ENCODE assay signal across 8 cellular contexts in genomic region chr11:64165482-64165841, GRCh38. TPM values are rescaled to one million over a fixed set of nuclear protein-coding genes. Genes with fewer than 3 reads are reported as not detected.
DNase-seq lines count a peak whose midpoint lies in the region; ATAC-seq and TF ChIP-seq lines count a peak whose summit lies in the region.

No MANE protein-coding gene starts in this region.

- TF ChIP-seq RAD21 in HCT116 (IDR thresholded peaks at IDR 0.05; ENCODE audit: low read depth): no peak

- H3K4me1 Mint-ChIP-seq in CD4-positive, alpha-beta T cell (ENCODE audit: low read depth): peaks cover 4% of the 10 kb centered on the region
- H3K4me1 Mint-ChIP-seq in activated CD4-positive, alpha-beta memory T cell treated with anti-CD3 and anti-CD28 coated beads for 36 hours (ENCODE audit: low read depth): peaks cover 15% of the 10 kb centered on the region

- H3K27ac ChIP-seq in CD4-positive, alpha-beta T cell (ENCODE audit: low read depth, low read length): no peak overlapping the region
- H3K27ac ChIP-seq in HCT116 (ENCODE audit: low read depth, low read length): peak overlapping the region; percentile 85
- peak overlapping the region in 3 of 4 donors; percentile 65 to 81 (median 78) for H3K27ac ChIP-seq in gastroesophageal sphincter
- H3K27ac ChIP-seq in rectal smooth muscle tissue (ENCODE audit: low read depth, low read length): peak overlapping the region; percentile 45

- in situ Hi-C loops in G401 (cut with HindIII; ENCODE audit: low sequenced_read_pairs): loop anchor here (10.0 kb wide), 1 partner anchor 161 kb away; no protein-coding TSS in a partner anchor

- H3K9ac ChIP-seq in HCT116 (ENCODE audit: low read length) (peak overlapping the region; percentile 93), rectal smooth muscle tissue (ENCODE audit: low read length) (peak overlapping the region; percentile 30)

- no peaks in the 10 kb centered on the region for H3K27me3 Mint-ChIP-seq in CD4-positive, alpha-beta T cell
- no peaks in the 10 kb centered on the region for H3K27me3 Mint-ChIP-seq in activated CD4-positive, alpha-beta memory T cell treated with anti-CD3 and anti-CD28 coated beads for 36 hours

- no peaks in the 10 kb centered on the region for H3K27me3 ChIP-seq in CD4-positive, alpha-beta T cell (ENCODE audit: control insufficient read depth, insufficient read depth, low read length)
- no peaks in the 10 kb centered on the region for H3K27me3 ChIP-seq in HCT116 (ENCODE audit: insufficient read depth, low read length)
- no peaks in the 10 kb centered on the region for H3K27me3 ChIP-seq in gastroesophageal sphincter
- H3K27me3 ChIP-seq in rectal smooth muscle tissue (ENCODE audit: control insufficient read depth, insufficient read depth, low read length): no peaks in the 10 kb centered on the region

- intact Hi-C loops in CD4-positive, alpha-beta T cell (cut with DNase I, micrococcal nuclease): loop anchor here in 1 of 2 experiments (10.0 kb wide), 1 partner anchor 491 kb away; the partner anchor contains the start of gene ATL3
- intact Hi-C loops in HCT116 (cut with micrococcal nuclease): no loop called here
- intact Hi-C loops in activated CD4-positive, alpha-beta memory T cell treated with anti-CD3 and anti-CD28 coated beads for 36 hours (cut with micrococcal nuclease): no loop called here

- H2AFZ ChIP-seq in HCT116 (ENCODE audit: low read depth, low read length, poor library complexity, severe bottlenecking): no peak overlapping the region

- ATAC-seq in CD4-positive, alpha-beta T cell (ENCODE audit: poor library complexity): peak; percentile 20
- peak; percentile 24 for ATAC-seq in HCT116
- ATAC-seq in gastroesophageal sphincter: peak; percentile 6

- no peaks in the 10 kb centered on the region for H3K9me3 Mint-ChIP-seq in CD4-positive, alpha-beta T cell
- H3K9me3 Mint-ChIP-seq in activated CD4-positive, alpha-beta memory T cell treated with anti-CD3 and anti-CD28 coated beads for 36 hours: no peaks in the 10 kb centered on the region

- TF ChIP-seq CTCF in CD4-positive, alpha-beta T cell (IDR thresholded peaks at IDR 0.05): no peak
- TF ChIP-seq CTCF in HCT116 (IDR thresholded peaks at IDR 0.05 in 2 of 3, conservative IDR thresholded peaks at IDR 0.05 in 1 of 3; ENCODE audit: borderline replicate concordance in 1 of 3, insufficient read depth in 1 of 3, low read depth in 2 of 3, low read length in 2 of 3): no peak
- TF ChIP-seq CTCF in gastroesophageal sphincter (IDR thresholded peaks at IDR 0.05): no peak

- WGBS in gastroesophageal sphincter (ENCODE audit: low coverage in 1 of 2), 2 donors: no CpG with 5 or more reads among the region's 32 CpGs

- H3K4me3 Mint-ChIP-seq in CD4-positive, alpha-beta T cell: no peak overlapping the region
- H3K4me3 Mint-ChIP-seq in activated CD4-positive, alpha-beta memory T cell treated with anti-CD3 and anti-CD28 coated beads for 36 hours: peak overlapping the region; percentile 75

- no peaks in the 10 kb centered on the region for H3K9me3 ChIP-seq in CD4-positive, alpha-beta T cell (ENCODE audit: control insufficient read depth, low read length)
- H3K9me3 ChIP-seq in HCT116 (ENCODE audit: control insufficient read depth in 1 of 2, insufficient read depth in 1 of 2, low read depth in 1 of 2, low read length in 2 of 2): no peaks in the 10 kb centered on the region
- no peaks in the 10 kb centered on the region for H3K9me3 ChIP-seq in gastroesophageal sphincter

- no peaks in the 10 kb centered on the region for H4K20me1 ChIP-seq in HCT116 (ENCODE audit: insufficient read depth)

- no TSS peak for BruUV-seq in HCT116 (replicated peaks; lab: Mats Ljungman, UMichigan)

- peak overlapping the region; percentile 98 for H3K4me2 ChIP-seq in HCT116 (ENCODE audit: low read length)

- no peak overlapping the region for H3K27ac Mint-ChIP-seq in CD4-positive, alpha-beta T cell
- no peak overlapping the region for H3K27ac Mint-ChIP-seq in activated CD4-positive, alpha-beta memory T cell treated with anti-CD3 and anti-CD28 coated beads for 36 hours

- TF ChIP-seq POLR2A in HCT116 (IDR thresholded peaks at IDR 0.05; ENCODE audit: borderline replicate concordance, extremely low read depth, insufficient read depth, insufficient read length) (no peak), gastroesophageal sphincter (IDR thresholded peaks at IDR 0.05) (no peak)

- POLR2A ChIA-PET in CD4-positive, alpha-beta T cell (lab: Charles Lee): interaction anchor here (1.1 to 3.4 kb wide), 2 partner anchors 20 to 42 kb away, joined by 4 to 22 read pairs; partner anchors contain the start of gene STIP1
- POLR2A ChIA-PET in HCT116 (lab: Charles Lee): interaction anchor here (1.4 kb wide), 1 partner anchor 16 kb away, joined by 3 read pairs; no protein-coding TSS in a partner anchor
- POLR2A ChIA-PET in activated CD4-positive, alpha-beta memory T cell treated with anti-CD3 and anti-CD28 coated beads for 36 hours (lab: Charles Lee): interaction anchor here (1.0 to 1.1 kb wide), 2 partner anchors 21 to 139 kb away, joined by 3 to 6 read pairs; partner anchors contain the start of gene STIP1

- no peak for TF ChIP-seq EP300 in gastroesophageal sphincter (IDR thresholded peaks at IDR 0.05)

- no peaks in the 10 kb centered on the region for H3K9me2 ChIP-seq in HCT116 (ENCODE audit: insufficient read depth)

- H3K36me3 Mint-ChIP-seq in CD4-positive, alpha-beta T cell (ENCODE audit: low read depth): no peaks in the 10 kb centered on the region
- no peaks in the 10 kb centered on the region for H3K36me3 Mint-ChIP-seq in activated CD4-positive, alpha-beta memory T cell treated with anti-CD3 and anti-CD28 coated beads for 36 hours

- RAD21 ChIA-PET in HCT116 (lab: Charles Lee; ENCODE audit: low non-redundant PET in 1 of 2, low total read pairs in 2 of 2, uncharacterized antibody in 2 of 2, unreplicated experiment in 2 of 2): no interaction called here

- peaks cover 39% of the 10 kb centered on the region for H3K79me2 ChIP-seq in HCT116 (ENCODE audit: insufficient read depth, low read length)

- H3K36me3 ChIP-seq in HCT116 (ENCODE audit: control insufficient read depth in 1 of 2, insufficient read depth in 2 of 2, low read length in 2 of 2) (no peaks in the 10 kb centered on the region), gastroesophageal sphincter (no peaks in the 10 kb centered on the region), rectal smooth muscle tissue (ENCODE audit: control insufficient read depth, insufficient read depth, low read length) (no peaks in the 10 kb centered on the region)

- peaks cover 14 to 45% of the 10 kb centered on the region in 2 experiments; a peak in 3 of 4 replicates for H3K4me1 ChIP-seq in HCT116 (ENCODE audit: control insufficient read depth in 1 of 2, insufficient read depth in 2 of 2, low read length in 2 of 2)
- H3K4me1 ChIP-seq in gastroesophageal sphincter: peaks cover 0 to 27% (median 8%) of the 10 kb centered on the region in 3 donors
- H3K4me1 ChIP-seq in rectal smooth muscle tissue (ENCODE audit: control insufficient read depth, insufficient read depth, low read length): peaks cover 3% of the 10 kb centered on the region

- DNase-seq in CD4-positive, alpha-beta T cell: peak in 1 of 10 experiments; percentile 8
- DNase-seq in HCT116 (ENCODE audit: low read depth, low spot score) (no peak), G401 (ENCODE audit: low spot score) (no peak), epidermal melanocyte (ENCODE audit: insufficient read length, low spot score) (no peak), medulla oblongata (ENCODE audit: extremely low spot score) (no peak)
- DNase-seq in activated CD4-positive, alpha-beta memory T cell treated with anti-CD3 and anti-CD28 coated beads for 36 hours: peak; percentile 22

- CTCF ChIA-PET in CD4-positive, alpha-beta T cell (lab: Charles Lee): interaction anchor here (1.3 to 1.8 kb wide), 3 partner anchors 13 to 39 kb away, joined by 4 to 6 read pairs (median 5); partner anchors contain the start of gene STIP1
- CTCF ChIA-PET in HCT116 (lab: Charles Lee): interaction anchor here (1.3 kb wide), 1 partner anchor 12 kb away, joined by 4 read pairs; no protein-coding TSS in a partner anchor
- CTCF ChIA-PET in activated CD4-positive, alpha-beta memory T cell treated with anti-CD3 and anti-CD28 coated beads for 36 hours (lab: Charles Lee): interaction anchor here (0.7 to 4.7 kb wide), 4 partner anchors 13 to 136 kb away, joined by 3 to 20 read pairs (median 4); no protein-coding TSS in a partner anchor

- H3K4me3 ChIP-seq in HCT116 (replicated peaks in 1 of 2; ENCODE audit: low read depth in 1 of 2, low read length in 2 of 2) (peak overlapping the region; percentile 73 to 76), gastroesophageal sphincter (peak overlapping the region; percentile 64 to 89), rectal smooth muscle tissue (ENCODE audit: low read length) (peak overlapping the region; percentile 80)

TF ChIP-seq in HCT116, 20 proteins besides CTCF, POLR2A, EP300 and RAD21:
- no peak for TF ChIP-seq ATF3 (IDR thresholded peaks at IDR 0.05)
TF ChIP-seq in HCT116: peak in this region for 0.

RNA-seq across cellular contexts. Expression of gene MACROD1, which starts 0.5 kb away (rescaled TPM):
- 1 to 10 TPM; 6.0 to 6.3 TPM for total RNA-seq in CD4-positive, alpha-beta T cell
- total RNA-seq in HCT116 (2021; ENCODE audit: unreplicated experiment): 61.1 TPM
- 81.4 and 98.1 TPM in 2 replicates for polyA plus RNA-seq in HCT116 (2012)
- total RNA-seq in activated CD4-positive, alpha-beta memory T cell treated with anti-CD3 and anti-CD28 coated beads for 36 hours: 10 to 100 TPM; 24.5 to 31.0 TPM
- 10 to 100 TPM; 26.9 to 56.2 (median 30.4) TPM for total RNA-seq in gastroesophageal sphincter
- 85.0 and 93.2 TPM in 2 replicates for total RNA-seq in G401 (2014; rRNA removed; shearing (Covaris generic))

RNA-seq across cellular contexts. Expression of gene STIP1, which starts 20.5 kb away (rescaled TPM):
- 10 to 100 TPM; 29.0 to 37.5 TPM for total RNA-seq in CD4-positive, alpha-beta T cell
- total RNA-seq in HCT116 (2021; ENCODE audit: unreplicated experiment) (336 TPM), gastroesophageal sphincter (100 to 1,000 TPM in 1 of 4 donors, 10 to 100 TPM in 3; 88.6 to 134 (median 94.0) TPM)
- 233 and 237 TPM in 2 replicates for polyA plus RNA-seq in HCT116 (2012)
- 100 to 1,000 TPM; 402 to 413 TPM for total RNA-seq in activated CD4-positive, alpha-beta memory T cell treated with anti-CD3 and anti-CD28 coated beads for 36 hours
- total RNA-seq in G401 (2014; rRNA removed; shearing (Covaris generic)): 241 and 363 TPM in 2 replicates

RNA-seq across cellular contexts. Expression of gene FERMT3, which starts 41.1 kb away (rescaled TPM):
- 10 to 100 TPM; 55.8 to 61.1 TPM for total RNA-seq in CD4-positive, alpha-beta T cell
- total RNA-seq in HCT116 (2021; ENCODE audit: unreplicated experiment) (4.3 TPM), gastroesophageal sphincter (10 to 100 TPM; 14.5 to 28.5 (median 17.0) TPM)
- polyA plus RNA-seq in HCT116 (2012): 1.1 and 2.1 TPM in 2 replicates
- total RNA-seq in activated CD4-positive, alpha-beta memory T cell treated with anti-CD3 and anti-CD28 coated beads for 36 hours: 100 to 1,000 TPM; 195 to 203 TPM
- 5.9 TPM in 1 of 2 replicates, not detected in the other for total RNA-seq in G401 (2014; rRNA removed; shearing (Covaris generic))
